In the genomic region with DNA sequence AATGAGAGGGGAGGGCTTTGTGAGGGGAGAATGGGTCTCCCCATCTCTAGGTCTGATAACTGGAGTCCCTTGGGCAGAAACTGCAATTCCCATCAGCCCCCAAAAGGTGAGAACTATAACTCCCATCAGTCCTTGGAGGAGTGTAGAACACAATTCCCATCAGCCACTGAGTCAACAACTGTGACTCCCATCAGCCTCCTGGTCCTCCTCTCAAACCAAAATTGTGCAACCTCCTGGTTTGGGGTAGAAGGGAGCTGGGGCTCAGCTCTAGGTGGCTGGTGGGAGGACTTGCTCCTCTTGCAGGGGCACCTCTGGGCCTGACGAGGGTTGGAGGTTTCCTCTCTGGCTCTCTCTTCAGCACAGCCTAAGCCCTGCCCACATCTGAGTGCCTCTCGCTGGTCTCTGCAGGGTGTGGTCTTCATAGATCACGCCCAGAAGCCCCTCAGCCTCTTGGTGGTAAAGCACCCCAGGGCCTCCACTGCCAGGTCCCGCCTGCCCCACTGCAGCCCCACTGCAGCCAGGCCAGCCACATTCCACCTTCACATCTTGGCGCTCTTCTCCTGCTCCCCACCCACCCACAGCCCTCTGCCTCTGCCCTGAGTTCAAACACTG, we compare ENCODE assay signal across 1 cellular context.
A peak's percentile ranks its signal among the peaks of the same experiment; 100 is the strongest.
TF ChIP-seq lines count a peak whose summit lies in the region.

No MANE protein-coding gene starts in this region.

TF ChIP-seq in GM12878, 131 proteins besides CTCF, POLR2A, EP300 and RAD21 (continued from another document):
- TF ChIP-seq, protein P1, sequence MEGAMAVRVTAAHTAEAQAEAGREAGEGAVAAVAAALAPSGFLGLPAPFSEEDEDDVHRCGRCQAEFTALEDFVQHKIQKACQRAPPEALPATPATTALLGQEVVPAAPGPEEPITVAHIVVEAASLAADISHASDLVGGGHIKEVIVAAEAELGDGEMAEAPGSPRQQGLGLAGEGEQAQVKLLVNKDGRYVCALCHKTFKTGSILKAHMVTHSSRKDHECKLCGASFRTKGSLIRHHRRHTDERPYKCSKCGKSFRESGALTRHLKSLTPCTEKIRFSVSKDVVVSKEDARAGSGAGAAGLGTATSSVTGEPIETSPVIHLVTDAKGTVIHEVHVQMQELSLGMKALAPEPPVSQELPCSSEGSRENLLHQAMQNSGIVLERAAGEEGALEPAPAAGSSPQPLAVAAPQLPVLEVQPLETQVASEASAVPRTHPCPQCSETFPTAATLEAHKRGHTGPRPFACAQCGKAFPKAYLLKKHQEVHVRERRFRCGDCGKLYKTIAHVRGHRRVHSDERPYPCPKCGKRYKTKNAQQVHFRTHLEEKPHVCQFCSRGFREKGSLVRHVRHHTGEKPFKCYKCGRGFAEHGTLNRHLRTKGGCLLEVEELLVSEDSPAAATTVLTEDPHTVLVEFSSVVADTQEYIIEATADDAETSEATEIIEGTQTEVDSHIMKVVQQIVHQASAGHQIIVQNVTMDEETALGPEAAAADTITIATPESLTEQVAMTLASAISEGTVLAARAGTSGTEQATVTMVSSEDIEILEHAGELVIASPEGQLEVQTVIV (IDR thresholded peaks at IDR 0.05; ENCODE audit: borderline replicate concordance, partially characterized antibody): no peak
- TF ChIP-seq, protein P2, sequence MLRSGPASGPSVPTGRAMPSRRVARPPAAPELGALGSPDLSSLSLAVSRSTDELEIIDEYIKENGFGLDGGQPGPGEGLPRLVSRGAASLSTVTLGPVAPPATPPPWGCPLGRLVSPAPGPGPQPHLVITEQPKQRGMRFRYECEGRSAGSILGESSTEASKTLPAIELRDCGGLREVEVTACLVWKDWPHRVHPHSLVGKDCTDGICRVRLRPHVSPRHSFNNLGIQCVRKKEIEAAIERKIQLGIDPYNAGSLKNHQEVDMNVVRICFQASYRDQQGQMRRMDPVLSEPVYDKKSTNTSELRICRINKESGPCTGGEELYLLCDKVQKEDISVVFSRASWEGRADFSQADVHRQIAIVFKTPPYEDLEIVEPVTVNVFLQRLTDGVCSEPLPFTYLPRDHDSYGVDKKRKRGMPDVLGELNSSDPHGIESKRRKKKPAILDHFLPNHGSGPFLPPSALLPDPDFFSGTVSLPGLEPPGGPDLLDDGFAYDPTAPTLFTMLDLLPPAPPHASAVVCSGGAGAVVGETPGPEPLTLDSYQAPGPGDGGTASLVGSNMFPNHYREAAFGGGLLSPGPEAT (IDR thresholded peaks at IDR 0.05; ENCODE audit: low read depth): no peak
- TF ChIP-seq, protein P3, sequence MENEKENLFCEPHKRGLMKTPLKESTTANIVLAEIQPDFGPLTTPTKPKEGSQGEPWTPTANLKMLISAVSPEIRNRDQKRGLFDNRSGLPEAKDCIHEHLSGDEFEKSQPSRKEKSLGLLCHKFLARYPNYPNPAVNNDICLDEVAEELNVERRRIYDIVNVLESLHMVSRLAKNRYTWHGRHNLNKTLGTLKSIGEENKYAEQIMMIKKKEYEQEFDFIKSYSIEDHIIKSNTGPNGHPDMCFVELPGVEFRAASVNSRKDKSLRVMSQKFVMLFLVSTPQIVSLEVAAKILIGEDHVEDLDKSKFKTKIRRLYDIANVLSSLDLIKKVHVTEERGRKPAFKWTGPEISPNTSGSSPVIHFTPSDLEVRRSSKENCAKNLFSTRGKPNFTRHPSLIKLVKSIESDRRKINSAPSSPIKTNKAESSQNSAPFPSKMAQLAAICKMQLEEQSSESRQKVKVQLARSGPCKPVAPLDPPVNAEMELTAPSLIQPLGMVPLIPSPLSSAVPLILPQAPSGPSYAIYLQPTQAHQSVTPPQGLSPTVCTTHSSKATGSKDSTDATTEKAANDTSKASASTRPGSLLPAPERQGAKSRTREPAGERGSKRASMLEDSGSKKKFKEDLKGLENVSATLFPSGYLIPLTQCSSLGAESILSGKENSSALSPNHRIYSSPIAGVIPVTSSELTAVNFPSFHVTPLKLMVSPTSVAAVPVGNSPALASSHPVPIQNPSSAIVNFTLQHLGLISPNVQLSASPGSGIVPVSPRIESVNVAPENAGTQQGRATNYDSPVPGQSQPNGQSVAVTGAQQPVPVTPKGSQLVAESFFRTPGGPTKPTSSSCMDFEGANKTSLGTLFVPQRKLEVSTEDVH (IDR thresholded peaks at IDR 0.05; ENCODE audit: low read depth, partially characterized antibody): no peak
- TF ChIP-seq HCFC1 (IDR thresholded peaks at IDR 0.05; ENCODE audit: low read length): peak; percentile 39; the same call in 1 of the 2 replicates
TF ChIP-seq in GM12878: peak in this region for 2.
